Comparison of ENCODE assay signal across 1 cellular context in genomic region chr10:61787170-61787569, GRCh38.
TF ChIP-seq lines count a peak whose summit lies in the region.

No MANE protein-coding gene starts in this region.

TF ChIP-seq in HepG2, 621 proteins besides CTCF, POLR2A, EP300 and RAD21 (continued from another document):
- no peak for TF ChIP-seq ZNF605 (CRISPR knock-in tag; IDR thresholded peaks at IDR 0.05)
- no peak for TF ChIP-seq PHF5A (CRISPR knock-in tag; IDR thresholded peaks at IDR 0.05; ENCODE audit: low read depth, unreplicated experiment)
- no peak for TF ChIP-seq ZNF3 (CRISPR knock-in tag; IDR thresholded peaks at IDR 0.05)
- no peak for TF ChIP-seq MTA1 (CRISPR knock-in tag; IDR thresholded peaks at IDR 0.05; ENCODE audit: borderline replicate concordance)
- TF ChIP-seq ZNF263 (CRISPR knock-in tag; IDR thresholded peaks at IDR 0.05): no peak
- TF ChIP-seq GMEB1 (CRISPR knock-in tag; IDR thresholded peaks at IDR 0.05; ENCODE audit: borderline replicate concordance): no peak
- TF ChIP-seq ZFP91 (CRISPR knock-in tag; IDR thresholded peaks at IDR 0.05; ENCODE audit: borderline replicate concordance): no peak
- TF ChIP-seq POLR2AphosphoS5 (IDR thresholded peaks at IDR 0.05; ENCODE audit: low read depth, low read length): no peak
- TF ChIP-seq MTF1 (CRISPR knock-in tag; IDR thresholded peaks at IDR 0.05): no peak
TF ChIP-seq in HepG2: peak in this region for 0.
